ENCODE assay signal across 30 cellular contexts in genomic region chr2:160615706-160616105, GRCh38.
"Had no signal": no experiment of that assay in that cellular context is flagged by ENCODE, and none has a peak within 500 bp of the region (broad histone marks: within the 10 kb centered on the region; RNA-seq: fewer than 3 reads in every experiment).

No MANE protein-coding gene starts in this region.

- DNase-seq: activated CD4-positive, alpha-beta memory T cell treated with anti-CD3 and anti-CD28 coated beads, Interleukin-2, amount 10 ng/mL, durations not matched to agents 7 days and 5 days; activated CD4-positive, alpha-beta T cell treated with anti-CD3 and anti-CD28 coated beads for 1 hour; activated CD4-positive, alpha-beta T cell treated with anti-CD3 and anti-CD28 coated beads for 4 hours; activated CD4-positive, alpha-beta T cell treated with anti-CD3 and anti-CD28 coated beads, Interleukin-2, amount 10 ng/mL, durations not matched to agents 7 days and 5 days; activated CD4-positive, alpha-beta T cell treated with anti-CD3 and anti-CD28 coated beads, Interleukin-2, amount 50 U/mL, for 4 hours; activated CD8-positive, alpha-beta memory T cell treated with anti-CD3 and anti-CD28 coated beads for 24 hours; activated effector memory CD4-positive, alpha-beta T cell treated with anti-CD3 and anti-CD28 coated beads, Interleukin-2, amount 50 U/mL, for 16 hours; activated naive CD4-positive, alpha-beta T cell treated with anti-CD3 and anti-CD28 coated beads for 36 hours; activated naive CD8-positive, alpha-beta T cell treated with anti-CD3 and anti-CD28 coated beads for 36 hours; activated naive CD8-positive, alpha-beta T cell treated with anti-CD3 and anti-CD28 coated beads, Interleukin-2, amount 50 U/mL, for 24 hours; activated T-cell treated with anti-CD3 and anti-CD28 coated beads, Interleukin-2, amount 50 U/mL, for 48 hours; adrenal gland; amygdala; aorta; caudate nucleus; colonic mucosa; effector memory CD4-positive, alpha-beta T cell; esophagus squamous epithelium; foreskin keratinocyte; gastrocnemius medialis; heart right ventricle; T-helper 2 cell had no signal

- H2AFZ ChIP-seq: hepatocyte had no signal

- H3K4me3 Mint-ChIP-seq: activated CD4-positive, alpha-beta memory T cell treated with anti-CD3 and anti-CD28 coated beads, Interleukin-2, amount 10 ng/mL, durations not matched to agents 7 days and 5 days; activated CD4-positive, alpha-beta T cell treated with anti-CD3 and anti-CD28 coated beads, Interleukin-2, amount 10 ng/mL, durations not matched to agents 7 days and 5 days; activated naive CD4-positive, alpha-beta T cell treated with anti-CD3 and anti-CD28 coated beads for 36 hours; activated naive CD4-positive, alpha-beta T cell treated with anti-CD3 and anti-CD28 coated beads, Interleukin-2, amount 50 U/mL, for 24 hours; activated naive CD8-positive, alpha-beta T cell treated with anti-CD3 and anti-CD28 coated beads for 36 hours; activated naive CD8-positive, alpha-beta T cell treated with anti-CD3 and anti-CD28 coated beads, Interleukin-2, amount 50 U/mL, for 24 hours; activated T-helper 1 cell treated with anti-CD3 and anti-CD28 coated beads, Interleukin-12 subunit alpha, Interleukin-12 subunit beta, Interleukin-2, Interleukin-4 antibody, amounts not matched to agents 30 ng/mL and 10 ng/mL and 1 ng/mL, durations not matched to agents 14 hours and 24 hours and 36 hours; brain; WTC11 had no signal

- H3K27ac ChIP-seq: adrenal gland, colonic mucosa, epithelial cell of prostate, esophagus squamous epithelium, foreskin keratinocyte, gastrocnemius medialis, heart right ventricle, hepatocyte, VCaP had no signal

- H3K4me2 ChIP-seq: hepatocyte had no signal

- H3K36me3 ChIP-seq: adrenal gland, colonic mucosa, esophagus squamous epithelium, gastrocnemius medialis, heart right ventricle had no signal

- H3K4me3 ChIP-seq: adrenal gland, colonic mucosa, esophagus squamous epithelium, gastrocnemius medialis, heart right ventricle, hepatocyte had no signal

- ATAC-seq: activated naive CD8-positive, alpha-beta T cell treated with anti-CD3 and anti-CD28 coated beads, Interleukin-2, amount 50 U/mL, for 24 hours; foreskin keratinocyte; gastrocnemius medialis; heart right ventricle; WTC11 had no signal

- H3K4me1 Mint-ChIP-seq: brain had no signal

- H3K4me1 ChIP-seq: adrenal gland, colonic mucosa, esophagus squamous epithelium, gastrocnemius medialis, heart right ventricle had no signal

- H3K27me3 ChIP-seq: adrenal gland, colonic mucosa, foreskin keratinocyte, gastrocnemius medialis, heart right ventricle, hepatocyte had no signal

- H3K27ac Mint-ChIP-seq: activated CD4-positive, alpha-beta memory T cell treated with anti-CD3 and anti-CD28 coated beads, Interleukin-2, amount 10 ng/mL, durations not matched to agents 7 days and 5 days; activated CD4-positive, alpha-beta T cell treated with anti-CD3 and anti-CD28 coated beads, Interleukin-2, amount 10 ng/mL, durations not matched to agents 7 days and 5 days; activated naive CD4-positive, alpha-beta T cell treated with anti-CD3 and anti-CD28 coated beads for 36 hours; activated naive CD4-positive, alpha-beta T cell treated with anti-CD3 and anti-CD28 coated beads, Interleukin-2, amount 50 U/mL, for 24 hours; activated naive CD8-positive, alpha-beta T cell treated with anti-CD3 and anti-CD28 coated beads for 36 hours; activated naive CD8-positive, alpha-beta T cell treated with anti-CD3 and anti-CD28 coated beads, Interleukin-2, amount 50 U/mL, for 24 hours; activated T-helper 1 cell treated with anti-CD3 and anti-CD28 coated beads, Interleukin-12 subunit alpha, Interleukin-12 subunit beta, Interleukin-2, Interleukin-4 antibody, amounts not matched to agents 30 ng/mL and 10 ng/mL and 1 ng/mL, durations not matched to agents 14 hours and 24 hours and 36 hours; activated T-helper 2 cell treated with anti-CD3 and anti-CD28 coated beads, Interferon-gamma antibody, Interleukin-2, Interleukin-4, amounts not matched to agents 10 μg/mL and 5 μg/mL and 100 μg/mL, durations not matched to agents 14 hours and 24 hours and 36 hours; brain; WTC11 had no signal

- H3K36me3 Mint-ChIP-seq: brain, WTC11 had no signal

- H3K9me3 ChIP-seq: adrenal gland, colonic mucosa, gastrocnemius medialis had no signal

- H3K79me2 ChIP-seq: hepatocyte had no signal

- H3K27me3 Mint-ChIP-seq: activated naive CD4-positive, alpha-beta T cell treated with anti-CD3 and anti-CD28 coated beads, Interleukin-2, amount 50 U/mL, for 24 hours; activated naive CD8-positive, alpha-beta T cell treated with anti-CD3 and anti-CD28 coated beads for 36 hours; activated naive CD8-positive, alpha-beta T cell treated with anti-CD3 and anti-CD28 coated beads, Interleukin-2, amount 50 U/mL, for 24 hours had no signal
